In the genomic region with DNA sequence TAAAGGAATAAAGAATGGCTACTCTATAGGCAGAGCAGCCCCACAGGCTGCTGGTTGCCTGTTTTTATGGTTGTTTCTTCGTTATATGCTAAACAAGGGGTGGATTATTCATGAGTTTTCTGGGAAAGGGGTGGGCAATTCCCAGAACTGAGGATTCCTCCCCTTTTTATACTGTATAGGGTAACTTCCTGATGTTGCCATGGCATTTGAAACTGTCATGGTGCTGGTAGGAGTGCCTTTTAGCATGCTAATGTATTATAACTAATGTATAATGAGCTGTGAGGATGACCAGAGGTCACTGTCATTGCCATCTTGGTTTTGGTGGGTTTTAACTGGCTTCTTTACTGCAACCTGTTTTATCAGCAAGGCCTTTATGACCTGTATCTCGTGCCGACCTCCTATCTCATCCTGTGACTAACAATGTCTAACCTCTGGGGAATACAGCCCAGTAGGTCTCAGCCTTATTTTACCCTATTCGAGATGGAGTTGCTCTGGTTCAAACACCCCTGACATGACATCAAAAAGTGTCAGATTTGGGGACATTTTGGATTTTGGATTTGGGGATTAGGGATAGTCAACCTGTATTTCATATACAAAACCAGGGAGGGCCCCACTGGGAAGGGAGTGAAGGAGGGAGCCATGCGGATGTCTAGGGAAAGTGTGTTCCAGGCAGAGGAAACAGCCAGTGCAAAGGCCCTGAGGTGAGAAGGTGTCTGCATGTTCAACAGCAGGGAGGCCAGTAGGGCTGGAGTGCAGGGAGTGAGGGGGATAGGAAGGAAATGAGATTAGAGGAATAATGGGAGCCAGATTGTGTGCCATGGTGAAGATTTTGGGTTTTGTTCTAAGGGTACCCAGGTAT, we compare ENCODE assay signal across 21 cellular contexts. TPM values are rescaled to one million over a fixed set of nuclear protein-coding genes. Genes with fewer than 3 reads are reported as not detected.
DNase-seq lines count a peak whose midpoint lies in the region; ATAC-seq, FAIRE-seq and TF ChIP-seq lines count a peak whose summit lies in the region.
"Had no signal": no experiment of that assay in that cellular context is flagged by ENCODE, and none has a peak within 500 bp of the region (broad histone marks: within the 10 kb centered on the region; RNA-seq: fewer than 3 reads in every experiment).

No MANE protein-coding gene starts in this region.

- ATAC-seq in A549: no peak
- ATAC-seq in activated CD8-positive, alpha-beta memory T cell treated with anti-CD3 and anti-CD28 coated beads, Interleukin-2, amount 10 ng/mL, durations not matched to agents 7 days and 5 days: no peak
- ATAC-seq: HepG2, left colon had no signal

- TF ChIP-seq CTCF in A549 (IDR thresholded peaks at IDR 0.05) (no peak), CD14-positive monocyte (IDR thresholded peaks at IDR 0.05) (no peak)

- H3K4me3 ChIP-seq in A549: no peak overlapping the region
- H3K4me3 ChIP-seq in mesenchymal stem cell (ENCODE audit: insufficient read depth in 1 of 2, low read depth in 1 of 2, low read length in 2 of 2): no peak overlapping the region
- H3K4me3 ChIP-seq: dorsolateral prefrontal cortex, esophagus muscularis mucosa, vagina had no signal

- no peak overlapping the region for H3K9ac ChIP-seq in mesenchymal stem cell (ENCODE audit: low read length)

- no peak overlapping the region for H3K14ac ChIP-seq in mesenchymal stem cell (ENCODE audit: low read length in 2 of 2)

- TF ChIP-seq RAD21 in A549 (conservative IDR thresholded peaks at IDR 0.05 in 1 of 2, IDR thresholded peaks at IDR 0.05 in 1 of 2): no peak

- peak overlapping the region; percentile 5 for H2BK5ac ChIP-seq in mesenchymal stem cell (ENCODE audit: low read depth, low read length, poor library complexity, severe bottlenecking)

- no peak for TF ChIP-seq POLR2A in A549 (IDR thresholded peaks at IDR 0.05; ENCODE audit: low read length)

- H3K18ac ChIP-seq in mesenchymal stem cell (ENCODE audit: low read depth in 1 of 2, low read length in 2 of 2): no peak overlapping the region

- H3K4me1 Mint-ChIP-seq in CD14-positive monocyte: peaks cover 44% of the 10 kb centered on the region
- H3K4me1 Mint-ChIP-seq in activated CD8-positive, alpha-beta memory T cell treated with anti-CD3 and anti-CD28 coated beads, Interleukin-2, amount 10 ng/mL, durations not matched to agents 7 days and 5 days: peaks cover 21% of the 10 kb centered on the region

- no peak overlapping the region for H3K27ac ChIP-seq in A549
- no peak overlapping the region for H3K27ac ChIP-seq in mesenchymal stem cell (ENCODE audit: low read length, poor library complexity, severe bottlenecking)
- H3K27ac ChIP-seq: dorsolateral prefrontal cortex, esophagus muscularis mucosa, vagina had no signal

- H3K4ac ChIP-seq in mesenchymal stem cell (ENCODE audit: low read depth in 1 of 2, low read length in 2 of 2): no peak overlapping the region

- H2BK15ac ChIP-seq in mesenchymal stem cell (ENCODE audit: low read depth, poor library complexity, severe bottlenecking): no peak overlapping the region

- H3K36me3 Mint-ChIP-seq in CD14-positive monocyte: peaks cover 90 to 97% of the 10 kb centered on the region in 2 donors
- H3K36me3 Mint-ChIP-seq in activated CD8-positive, alpha-beta memory T cell treated with anti-CD3 and anti-CD28 coated beads, Interleukin-2, amount 10 ng/mL, durations not matched to agents 7 days and 5 days: peaks cover 89% of the 10 kb centered on the region

- peaks cover 51% of the 10 kb centered on the region for H3K9me3 ChIP-seq in A549
- peaks cover 58% of the 10 kb centered on the region for H3K9me3 ChIP-seq in mesenchymal stem cell (ENCODE audit: control insufficient read depth, low read length)

- H3K4me3 Mint-ChIP-seq in CD14-positive monocyte: no peak overlapping the region
- no peak overlapping the region for H3K4me3 Mint-ChIP-seq in activated CD8-positive, alpha-beta memory T cell treated with anti-CD3 and anti-CD28 coated beads, Interleukin-2, amount 10 ng/mL, durations not matched to agents 7 days and 5 days

- H4K91ac ChIP-seq in mesenchymal stem cell (ENCODE audit: low read length): no peak overlapping the region

- 81% methylated on average over 5 of the region's 5 CpGs for WGBS in A549 (ENCODE audit: missing lambda C conversion rate)
- 76% methylated on average over 5 of the region's 5 CpGs for WGBS in mesenchymal stem cell

- H3K4me2 ChIP-seq in A549 (no peak overlapping the region), mesenchymal stem cell (ENCODE audit: low read length, poor library complexity, severe bottlenecking) (no peak overlapping the region)

- CTCF ChIA-PET in A549 (lab: Yijun Ruan, JAX): no interaction called here
- CTCF ChIA-PET in activated CD8-positive, alpha-beta memory T cell treated with anti-CD3 and anti-CD28 coated beads, Interleukin-2, amount 10 ng/mL, durations not matched to agents 7 days and 5 days (lab: Charles Lee): no interaction called here

- no peak overlapping the region for H2BK120ac ChIP-seq in mesenchymal stem cell (ENCODE audit: low read depth, low read length)

- H2AK5ac ChIP-seq in mesenchymal stem cell (ENCODE audit: low read length, severe bottlenecking): peak overlapping the region; percentile 50

- peak overlapping the region in 5 of 7 donors; percentile 9 to 85 (median 69) for H3K27ac Mint-ChIP-seq in CD14-positive monocyte
- H3K27ac Mint-ChIP-seq in activated CD8-positive, alpha-beta memory T cell treated with anti-CD3 and anti-CD28 coated beads, Interleukin-2, amount 10 ng/mL, durations not matched to agents 7 days and 5 days: peak overlapping the region; percentile 8

- no peak overlapping the region for H4K8ac ChIP-seq in mesenchymal stem cell (ENCODE audit: low read length)

- no peak overlapping the region for H2BK12ac ChIP-seq in mesenchymal stem cell (ENCODE audit: low read length in 2 of 2)

- TF ChIP-seq EP300 in A549 (IDR thresholded peaks at IDR 0.05): no peak

- POLR2A ChIA-PET in A549 (lab: Yijun Ruan, JAX): no interaction called here

- H3K36me3 ChIP-seq in mesenchymal stem cell (ENCODE audit: control insufficient read depth in 1 of 2, insufficient read depth in 2 of 2, low read depth in 1 of 2, low read length in 2 of 2): peaks cover 33 to 91% of the 10 kb centered on the region in 2 experiments

- peak; percentile 54 for FAIRE-seq in A549 (lab: Jason Lieb, UNC)
- FAIRE-seq: bronchial epithelial cell, GM19239, HepG2 had no signal

- H3K4me1 ChIP-seq in A549 (0 out of 3 replicates have a peak, but pooled peaks cover 3% of the 10 kb centered on the region), mesenchymal stem cell (ENCODE audit: control insufficient read depth, insufficient read depth, low read depth, low read length) (peaks cover 19% of the 10 kb centered on the region)
- H3K4me1 ChIP-seq: esophagus muscularis mucosa had no signal

- H3K9me3 Mint-ChIP-seq in CD14-positive monocyte: peaks cover 24 to 36% (median 32%) of the 10 kb centered on the region in 7 donors
- peaks cover 29% of the 10 kb centered on the region for H3K9me3 Mint-ChIP-seq in activated CD8-positive, alpha-beta memory T cell treated with anti-CD3 and anti-CD28 coated beads, Interleukin-2, amount 10 ng/mL, durations not matched to agents 7 days and 5 days (ENCODE audit: low read depth)

- peaks cover 2% of the 10 kb centered on the region for H3K79me1 ChIP-seq in mesenchymal stem cell (replicated peaks; ENCODE audit: low read length, poor library complexity, severe bottlenecking)

- no peak for DNase-seq in A549 (ENCODE audit: low read depth in 1 of 2, low spot score in 1 of 2)
- DNase-seq in CD14-positive monocyte (ENCODE audit: low spot score): no peak
- DNase-seq in activated CD8-positive, alpha-beta memory T cell treated with anti-CD3 and anti-CD28 coated beads, Interleukin-2, amount 10 ng/mL, durations not matched to agents 7 days and 5 days: no peak
- no peak for DNase-seq in mesenchymal stem cell
- DNase-seq in activated CD4-positive, CD25-positive, alpha-beta regulatory T cell (lab: John Stamatoyannopoulos, UW): no peak
- no peak for DNase-seq in NAMALWA (ENCODE audit: low spot score)
- DNase-seq in SK-N-DZ (ENCODE audit: low spot score): no peak
- DNase-seq: DMS 273 treated with DMSO at 0.1 percent for 48 hours, dorsolateral prefrontal cortex, GDM1, H7, left colon, NCI-H146, nucleus accumbens, RPMI8226 had no signal

- H3K23ac ChIP-seq in mesenchymal stem cell (ENCODE audit: low read length in 2 of 2): no peak overlapping the region

- no peaks in the 10 kb centered on the region for H3K27me3 Mint-ChIP-seq in CD14-positive monocyte (ENCODE audit: low read depth in 3 of 3)
- H3K27me3 Mint-ChIP-seq in activated CD8-positive, alpha-beta memory T cell treated with anti-CD3 and anti-CD28 coated beads, Interleukin-2, amount 10 ng/mL, durations not matched to agents 7 days and 5 days: no peaks in the 10 kb centered on the region

- intact Hi-C loops in CD14-positive monocyte (cut with micrococcal nuclease): no loop called here

- H3K27me3 ChIP-seq in mesenchymal stem cell (ENCODE audit: control insufficient read depth in 1 of 2, insufficient read depth in 1 of 2, low read length in 2 of 2): no peaks in the 10 kb centered on the region
- H3K27me3 ChIP-seq: dorsolateral prefrontal cortex, esophagus muscularis mucosa, vagina had no signal

- no peak overlapping the region for H2AFZ ChIP-seq in mesenchymal stem cell (ENCODE audit: low read depth, low read length)

RNA-seq across cellular contexts. Expression of a gene that starts 10.9 kb away (rescaled TPM):
- 70.8 and 77.3 TPM in 2 replicates for polyA plus RNA-seq in A549 (2011; rRNA removed)
- polyA plus RNA-seq in A549 (2012; cell fraction: cytosol; rRNA removed): 191 and 198 TPM in 2 replicates
- 126 and 158 TPM in 2 replicates for polyA plus RNA-seq in A549 (2012; cell fraction: nucleus; rRNA removed)
- polyA plus RNA-seq in A549 (2017; fragmentation: RNase III; extraction: RNeasy Plus Mini Kit Qiagen cat#74134 plus additional on column Dnase treatment): 106 to 116 TPM (median 113 TPM) in 3 replicates
- 154 and 174 TPM in 2 replicates for polyA minus RNA-seq in A549 (2011; rRNA and poly(A)+ RNA removed)
- polyA plus RNA-seq in CD14-positive monocyte: 100 to 1,000 TPM; 204 to 312 TPM
- 100 to 1,000 TPM; 262 to 354 TPM for total RNA-seq in activated CD8-positive, alpha-beta memory T cell treated with anti-CD3 and anti-CD28 coated beads, Interleukin-2, amount 10 ng/mL, durations not matched to agents 7 days and 5 days
- 248 TPM for polyA plus RNA-seq in mesenchymal stem cell (2013, experiment 1 of 2)
- 237 TPM for polyA plus RNA-seq in mesenchymal stem cell (2013, experiment 2 of 2)
- polyA plus RNA-seq in SK-N-DZ (2014; cell fraction: cytosol; rRNA removed): not detected in 2 replicates
- polyA plus RNA-seq in SK-N-DZ (2014; cell fraction: nucleus; rRNA removed): not detected in 2 replicates
- total RNA-seq: HepG2 had no signal

RNA-seq across cellular contexts. Expression of a gene that starts 22.4 kb away (rescaled TPM):
- not detected in 2 replicates for polyA plus RNA-seq in A549 (2011; rRNA removed)
- 0.20 and 0.21 TPM in 2 replicates for polyA plus RNA-seq in A549 (2012; cell fraction: cytosol; rRNA removed)
- 0.09 and 0.12 TPM in 2 replicates for polyA plus RNA-seq in A549 (2012; cell fraction: nucleus; rRNA removed)
- polyA plus RNA-seq in A549 (2017; fragmentation: RNase III; extraction: RNeasy Plus Mini Kit Qiagen cat#74134 plus additional on column Dnase treatment): 0.15 TPM in 1 of 3 replicates, not detected in the others
- polyA minus RNA-seq in A549 (2011; rRNA and poly(A)+ RNA removed): not detected in 2 replicates
- not detected for polyA plus RNA-seq in CD14-positive monocyte
- 1 to 10 TPM; 1.1 to 1.9 TPM for total RNA-seq in activated CD8-positive, alpha-beta memory T cell treated with anti-CD3 and anti-CD28 coated beads, Interleukin-2, amount 10 ng/mL, durations not matched to agents 7 days and 5 days
- polyA plus RNA-seq in mesenchymal stem cell (2013, experiment 1 of 2): 0.07 TPM
- polyA plus RNA-seq in mesenchymal stem cell (2013, experiment 2 of 2): not detected
- not detected in 2 replicates for polyA plus RNA-seq in SK-N-DZ (2014; cell fraction: cytosol; rRNA removed)
- polyA plus RNA-seq in SK-N-DZ (2014; cell fraction: nucleus; rRNA removed): not detected in 2 replicates
- total RNA-seq: bronchial epithelial cell, HepG2, left colon, M059J had no signal

RNA-seq across cellular contexts. Expression of a gene that starts 26.8 kb away (rescaled TPM):
- polyA plus RNA-seq in A549 (2011; rRNA removed) (not detected in 2 replicates), A549 (2017; fragmentation: RNase III; extraction: RNeasy Plus Mini Kit Qiagen cat#74134 plus additional on column Dnase treatment) (not detected in 3 replicates), CD14-positive monocyte (under 1 TPM in 1 of 2 donors, not detected in 1; 0.74 TPM)
- 0.06 and 0.13 TPM in 2 replicates for polyA plus RNA-seq in A549 (2012; cell fraction: cytosol; rRNA removed)
- polyA plus RNA-seq in A549 (2012; cell fraction: nucleus; rRNA removed): 0.10 and 0.13 TPM in 2 replicates
- not detected in 2 replicates for polyA minus RNA-seq in A549 (2011; rRNA and poly(A)+ RNA removed)
- under 1 TPM in 1 of 2 experiments, not detected in 1; 0.61 TPM for total RNA-seq in activated CD8-positive, alpha-beta memory T cell treated with anti-CD3 and anti-CD28 coated beads, Interleukin-2, amount 10 ng/mL, durations not matched to agents 7 days and 5 days
- 0.33 TPM for polyA plus RNA-seq in mesenchymal stem cell (2013, experiment 1 of 2)
- polyA plus RNA-seq in mesenchymal stem cell (2013, experiment 2 of 2): 0.33 TPM
- not detected in 2 replicates for polyA plus RNA-seq in SK-N-DZ (2014; cell fraction: cytosol; rRNA removed)
- polyA plus RNA-seq in SK-N-DZ (2014; cell fraction: nucleus; rRNA removed): not detected in 2 replicates
- total RNA-seq: bronchial epithelial cell, HepG2, M059J had no signal

RNA-seq across cellular contexts. Expression of a gene that starts 30.6 kb away (rescaled TPM):
- polyA plus RNA-seq in A549 (2011; rRNA removed): 0.06 and 0.13 TPM in 2 replicates
- 0.06 and 0.09 TPM in 2 replicates for polyA plus RNA-seq in A549 (2012; cell fraction: cytosol; rRNA removed)
- 0.92 and 1.1 TPM in 2 replicates for polyA plus RNA-seq in A549 (2012; cell fraction: nucleus; rRNA removed)
- 0.09 to 0.16 TPM (median 0.12 TPM) in 3 replicates for polyA plus RNA-seq in A549 (2017; fragmentation: RNase III; extraction: RNeasy Plus Mini Kit Qiagen cat#74134 plus additional on column Dnase treatment)
- 0.21 and 0.29 TPM in 2 replicates for polyA minus RNA-seq in A549 (2011; rRNA and poly(A)+ RNA removed)
- not detected for polyA plus RNA-seq in CD14-positive monocyte
- not detected for total RNA-seq in activated CD8-positive, alpha-beta memory T cell treated with anti-CD3 and anti-CD28 coated beads, Interleukin-2, amount 10 ng/mL, durations not matched to agents 7 days and 5 days
- polyA plus RNA-seq in mesenchymal stem cell (2013, experiment 1 of 2): 0.15 TPM
- 0.11 TPM for polyA plus RNA-seq in mesenchymal stem cell (2013, experiment 2 of 2)
- polyA plus RNA-seq in SK-N-DZ (2014; cell fraction: cytosol; rRNA removed): not detected in 2 replicates
- polyA plus RNA-seq in SK-N-DZ (2014; cell fraction: nucleus; rRNA removed): not detected in 2 replicates
- total RNA-seq: bronchial epithelial cell, HepG2, M059J had no signal

RNA-seq across cellular contexts. Expression of a gene that starts 49.8 kb away (rescaled TPM):
- 0.32 and 0.46 TPM in 2 replicates for polyA plus RNA-seq in A549 (2011; rRNA removed)
- 0.05 and 0.07 TPM in 2 replicates for polyA plus RNA-seq in A549 (2012; cell fraction: cytosol; rRNA removed)
- polyA plus RNA-seq in A549 (2012; cell fraction: nucleus; rRNA removed): 0.17 TPM in 1 of 2 replicates, not detected in the other
- polyA plus RNA-seq in A549 (2017; fragmentation: RNase III; extraction: RNeasy Plus Mini Kit Qiagen cat#74134 plus additional on column Dnase treatment): 0.16 TPM in 1 of 3 replicates, not detected in the others
- not detected in 2 replicates for polyA minus RNA-seq in A549 (2011; rRNA and poly(A)+ RNA removed)
- not detected for polyA plus RNA-seq in CD14-positive monocyte
- not detected for total RNA-seq in activated CD8-positive, alpha-beta memory T cell treated with anti-CD3 and anti-CD28 coated beads, Interleukin-2, amount 10 ng/mL, durations not matched to agents 7 days and 5 days
- not detected for polyA plus RNA-seq in mesenchymal stem cell (2013, experiment 1 of 2)
- not detected for polyA plus RNA-seq in mesenchymal stem cell (2013, experiment 2 of 2)
- polyA plus RNA-seq in SK-N-DZ (2014; cell fraction: cytosol; rRNA removed): not detected in 2 replicates
- polyA plus RNA-seq in SK-N-DZ (2014; cell fraction: nucleus; rRNA removed): not detected in 2 replicates
- total RNA-seq: H7, HepG2 had no signal
